Comparison of ENCODE assay signal across 1 cellular context in the genomic region with DNA sequence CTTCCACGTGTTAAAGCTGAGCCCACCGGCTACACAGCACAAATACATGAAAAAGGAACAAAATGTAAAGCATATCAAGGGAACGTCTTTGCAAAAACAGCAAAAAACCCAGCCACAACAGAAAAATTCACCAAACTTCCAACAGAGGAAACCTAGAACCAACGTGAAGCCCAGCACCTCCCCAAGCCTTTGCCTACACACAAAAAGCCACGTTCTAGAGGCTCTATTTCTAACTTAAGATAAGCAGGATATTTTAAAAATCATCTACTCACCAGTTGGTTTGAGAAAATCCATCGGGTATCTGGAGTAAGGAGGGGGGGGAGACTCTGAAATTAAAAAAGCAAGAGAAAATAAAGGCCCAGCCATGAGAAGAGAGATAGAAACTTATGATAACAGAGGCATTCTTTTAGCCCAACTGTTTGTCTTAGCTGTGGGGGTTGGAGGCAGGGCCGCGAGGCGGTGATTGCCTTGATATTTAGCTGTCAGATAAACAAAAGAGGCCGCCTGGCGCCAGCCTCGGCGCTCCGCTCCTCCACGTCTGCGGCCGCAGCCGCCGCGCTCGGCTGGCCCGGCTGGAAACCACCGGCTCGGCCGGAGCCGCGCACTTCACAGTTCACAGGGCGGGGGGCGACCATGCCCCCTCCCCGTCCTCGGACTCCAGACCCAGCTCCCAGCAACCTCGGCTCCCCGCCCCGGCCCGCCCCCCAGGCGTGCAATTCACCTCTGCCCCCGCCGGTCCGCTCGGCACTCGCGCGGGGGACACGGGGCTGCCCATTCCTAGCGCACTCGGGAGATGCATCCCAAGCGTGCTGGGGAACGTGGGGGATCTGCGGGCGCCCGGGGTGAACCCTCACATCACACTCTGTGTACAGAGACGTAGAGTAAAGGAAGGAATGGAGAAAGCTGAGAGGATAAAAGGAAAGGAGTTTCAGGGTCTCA.
TF ChIP-seq lines count a peak whose summit lies in the region.

No MANE protein-coding gene starts in this region.

TF ChIP-seq in HCT116, 20 proteins besides CTCF, POLR2A, EP300 and RAD21 (continued from another document):
- TF ChIP-seq, protein P1, sequence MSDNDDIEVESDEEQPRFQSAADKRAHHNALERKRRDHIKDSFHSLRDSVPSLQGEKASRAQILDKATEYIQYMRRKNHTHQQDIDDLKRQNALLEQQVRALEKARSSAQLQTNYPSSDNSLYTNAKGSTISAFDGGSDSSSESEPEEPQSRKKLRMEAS (IDR thresholded peaks at IDR 0.05) = no peak
- TF ChIP-seq ZNF274 (IDR thresholded peaks at IDR 0.05; ENCODE audit: low read depth, low read length) = no peak
